In genomic region chr3:64354956-64355355, GRCh38 we compare ENCODE assay signal across 9 cellular contexts.
A peak's percentile ranks its signal among the peaks of the same experiment; 100 is the strongest.
DNase-seq lines count a peak whose midpoint lies in the region; ATAC-seq and TF ChIP-seq lines count a peak whose summit lies in the region.
"Had no signal": no experiment of that assay in that cellular context is flagged by ENCODE, and none has a peak within 500 bp of the region (broad histone marks: within the 10 kb centered on the region; RNA-seq: fewer than 3 reads in every experiment).

No MANE protein-coding gene starts in this region.

- H3K4me3 Mint-ChIP-seq in activated naive CD4-positive, alpha-beta T cell treated with anti-CD3 and anti-CD28 coated beads, Interleukin-2, amount 50 U/mL, for 24 hours: peak overlapping the region; percentile 43
- H3K4me3 Mint-ChIP-seq in WTC11: no peak overlapping the region

- POLR2A ChIA-PET in WTC11 (lab: Charles Lee): no interaction called here

- H3K4me1 Mint-ChIP-seq in activated naive CD4-positive, alpha-beta T cell treated with anti-CD3 and anti-CD28 coated beads, Interleukin-2, amount 50 U/mL, for 24 hours: peaks cover 17% of the 10 kb centered on the region
- peaks cover 17% of the 10 kb centered on the region for H3K4me1 Mint-ChIP-seq in WTC11

- H3K27me3 ChIP-seq in lower lobe of right lung (ENCODE audit: low read depth) (no peaks in the 10 kb centered on the region), subcutaneous abdominal adipose tissue (ENCODE audit: control insufficient read depth in 5 of 5, insufficient read depth in 4 of 5, low read length in 5 of 5) (no peaks in the 10 kb centered on the region)

- H3K36me3 ChIP-seq in lower lobe of right lung (no peaks in the 10 kb centered on the region), subcutaneous abdominal adipose tissue (ENCODE audit: control insufficient read depth in 5 of 5, insufficient read depth in 5 of 5, low read length in 5 of 5) (no peaks in the 10 kb centered on the region)

- H3K4me1 ChIP-seq in lower lobe of right lung (peaks cover 55% of the 10 kb centered on the region), subcutaneous abdominal adipose tissue (ENCODE audit: control insufficient read depth in 5 of 5, insufficient read depth in 5 of 5, low read length in 5 of 5) (peaks cover 3 to 72% (median 12%) of the 10 kb centered on the region in 5 donors)

- no peak for DNase-seq in activated naive CD4-positive, alpha-beta T cell treated with anti-CD3 and anti-CD28 coated beads, Interleukin-2, amount 50 U/mL, for 72 hours (ENCODE audit: low spot score in 2 of 2)
- DNase-seq in WTC11 (ENCODE audit: low spot score) (no peak), lower lobe of right lung (no peak), DMS53 (lab: John Stamatoyannopoulos, UW) (no peak), ecto neural progenitor cell (ENCODE audit: low spot score) (no peak)
- DNase-seq: NCI-H446 had no signal

- no peak overlapping the region for H3K9ac ChIP-seq in subcutaneous abdominal adipose tissue (ENCODE audit: low read length in 5 of 5)

- H3K4me3 ChIP-seq in lower lobe of right lung: peak overlapping the region; percentile 10
- H3K4me3 ChIP-seq in subcutaneous abdominal adipose tissue (ENCODE audit: low read depth in 1 of 5, low read length in 5 of 5): peak overlapping the region in 3 of 5 donors; percentile 5 to 34 (median 27)

- intact Hi-C loops in lower lobe of right lung (cut with DNase I): no loop called here

- H3K27me3 Mint-ChIP-seq in activated naive CD4-positive, alpha-beta T cell treated with anti-CD3 and anti-CD28 coated beads, Interleukin-2, amount 50 U/mL, for 24 hours: no peaks in the 10 kb centered on the region
- H3K27me3 Mint-ChIP-seq in WTC11 (ENCODE audit: low read depth): no peaks in the 10 kb centered on the region

- CTCF ChIA-PET in WTC11 (lab: Charles Lee): interaction anchor here (1.0 kb wide), 1 partner anchor 36 kb away, joined by 4 read pairs; no protein-coding TSS in a partner anchor

- no peaks in the 10 kb centered on the region for H3K36me3 Mint-ChIP-seq in activated naive CD4-positive, alpha-beta T cell treated with anti-CD3 and anti-CD28 coated beads, Interleukin-2, amount 50 U/mL, for 24 hours
- H3K36me3 Mint-ChIP-seq in activated naive CD4-positive, alpha-beta T cell treated with anti-CD3 and anti-CD28 coated beads, Interleukin-2, amount 50 U/mL, for 72 hours: peaks cover 0 to 12% of the 10 kb centered on the region in 2 donors
- H3K36me3 Mint-ChIP-seq in WTC11: no peaks in the 10 kb centered on the region

- H3K9me3 ChIP-seq in lower lobe of right lung: no peaks in the 10 kb centered on the region
- no peaks in the 10 kb centered on the region for H3K9me3 ChIP-seq in subcutaneous abdominal adipose tissue (ENCODE audit: control insufficient read depth in 5 of 5, low read length in 5 of 5)

- TF ChIP-seq CTCF in WTC11 (IDR thresholded peaks at IDR 0.05) (no peak), lower lobe of right lung (IDR thresholded peaks at IDR 0.05) (no peak)

- ATAC-seq in activated naive CD4-positive, alpha-beta T cell treated with anti-CD3 and anti-CD28 coated beads, Interleukin-2, amount 50 U/mL, for 72 hours: no peak
- ATAC-seq in WTC11: peak; percentile 53; the same call in 1 of the 2 replicates
- ATAC-seq in lower lobe of right lung: no peak
- ATAC-seq in GM18861 (IDR thresholded peaks at IDR 0.05; ENCODE audit: unreplicated experiment): no peak

- peak overlapping the region; percentile 62 for H3K27ac ChIP-seq in lower lobe of right lung
- peak overlapping the region; percentile 55 for H3K27ac ChIP-seq in subcutaneous abdominal adipose tissue (ENCODE audit: low read depth, low read length)

- H3K9me3 Mint-ChIP-seq in activated naive CD4-positive, alpha-beta T cell treated with anti-CD3 and anti-CD28 coated beads, Interleukin-2, amount 50 U/mL, for 24 hours: no peaks in the 10 kb centered on the region
- H3K9me3 Mint-ChIP-seq in activated naive CD4-positive, alpha-beta T cell treated with anti-CD3 and anti-CD28 coated beads, Interleukin-2, amount 50 U/mL, for 72 hours: peaks cover 0 to 3% of the 10 kb centered on the region in 2 donors
- no peaks in the 10 kb centered on the region for H3K9me3 Mint-ChIP-seq in WTC11

- no peak overlapping the region for H3K27ac Mint-ChIP-seq in activated naive CD4-positive, alpha-beta T cell treated with anti-CD3 and anti-CD28 coated beads, Interleukin-2, amount 50 U/mL, for 24 hours
- peak overlapping the region in 1 of 2 donors; percentile 40 for H3K27ac Mint-ChIP-seq in activated naive CD4-positive, alpha-beta T cell treated with anti-CD3 and anti-CD28 coated beads, Interleukin-2, amount 50 U/mL, for 72 hours
- H3K27ac Mint-ChIP-seq in WTC11: no peak overlapping the region

TF ChIP-seq in WTC11, 78 proteins besides CTCF, POLR2A, EP300 and RAD21:
- TF ChIP-seq KAT7 (CRISPR knock-in tag; IDR thresholded peaks at IDR 0.05; ENCODE audit: borderline replicate concordance) (no peak), GRHL2 (CRISPR knock-in tag; IDR thresholded peaks at IDR 0.05; ENCODE audit: insufficient replicate concordance, severe bottlenecking) (no peak), ZNF138 (CRISPR knock-in tag; conservative IDR thresholded peaks at IDR 0.05) (no peak), SMAD4 (CRISPR knock-in tag; IDR thresholded peaks at IDR 0.05) (no peak), STAT6 (CRISPR knock-in tag; conservative IDR thresholded peaks at IDR 0.05; ENCODE audit: low read depth) (no peak), JAZF1 (CRISPR knock-in tag; IDR thresholded peaks at IDR 0.05) (no peak), AR (CRISPR knock-in tag; IDR thresholded peaks at IDR 0.05) (no peak), FOXJ3 (CRISPR knock-in tag; IDR thresholded peaks at IDR 0.05; ENCODE audit: borderline replicate concordance) (no peak), USF1 (CRISPR knock-in tag; IDR thresholded peaks at IDR 0.05) (no peak)
TF ChIP-seq in WTC11: peak in this region for 0.
